Comparison of ENCODE assay signal across 9 cellular contexts in the genomic region with DNA sequence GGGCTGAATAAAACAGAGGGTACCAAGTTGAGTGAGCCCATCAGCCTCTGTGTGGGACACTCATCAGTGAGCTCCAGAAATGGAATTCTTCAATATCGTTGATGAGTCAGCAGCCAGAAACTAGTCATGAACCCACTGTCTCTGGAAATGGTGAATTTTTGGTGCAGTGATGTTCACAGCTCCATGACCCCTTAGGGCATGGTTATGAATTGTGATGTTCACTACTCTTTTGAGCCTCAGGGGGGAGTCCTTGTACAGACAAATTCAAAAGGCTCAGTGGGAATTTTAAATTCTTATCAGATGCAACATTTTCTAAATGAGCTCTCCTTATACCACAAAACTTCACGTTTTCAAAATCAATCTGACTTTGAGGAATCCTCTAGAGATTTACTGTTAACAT.
DNase-seq lines count a peak whose midpoint lies in the region; ATAC-seq and TF ChIP-seq lines count a peak whose summit lies in the region.
"Had no signal": no experiment of that assay in that cellular context is flagged by ENCODE, and none has a peak within 500 bp of the region (broad histone marks: within the 10 kb centered on the region; RNA-seq: fewer than 3 reads in every experiment).

No MANE protein-coding gene starts in this region.

- ATAC-seq in GM21619 (IDR thresholded peaks at IDR 0.05; ENCODE audit: unreplicated experiment): peak; percentile 56
- no peak for ATAC-seq in CD4-positive, alpha-beta T cell (ENCODE audit: poor library complexity)
- no peak for ATAC-seq in GM19397 (IDR thresholded peaks at IDR 0.05; ENCODE audit: unreplicated experiment)
- no peak for ATAC-seq in HG02678 (IDR thresholded peaks at IDR 0.05; ENCODE audit: unreplicated experiment)

- H3K27me3 Mint-ChIP-seq in endodermal cell (ENCODE audit: insufficient read depth): no peaks in the 10 kb centered on the region
- peaks cover 12% of the 10 kb centered on the region for H3K27me3 Mint-ChIP-seq in CD4-positive, alpha-beta T cell

- H3K27me3 ChIP-seq in BE2C (no peaks in the 10 kb centered on the region), endodermal cell (ENCODE audit: control insufficient read depth, insufficient read depth, low read length, poor library complexity, severe bottlenecking) (no peaks in the 10 kb centered on the region)
- H3K27me3 ChIP-seq in CD4-positive, alpha-beta T cell (ENCODE audit: control insufficient read depth, insufficient read depth, low read length): no peaks in the 10 kb centered on the region

- H3K27ac Mint-ChIP-seq in endodermal cell: no peak overlapping the region
- no peak overlapping the region for H3K27ac Mint-ChIP-seq in CD4-positive, alpha-beta T cell

- POLR2A ChIA-PET in CD4-positive, alpha-beta T cell (lab: Charles Lee): no interaction called here

- H3K4me3 ChIP-seq in BE2C (ENCODE audit: low read depth, low read length) (no peak overlapping the region), endodermal cell (ENCODE audit: low read length) (no peak overlapping the region)

- H3K27ac ChIP-seq in endodermal cell (ENCODE audit: low read depth, low read length): no peak overlapping the region
- H3K27ac ChIP-seq in CD4-positive, alpha-beta T cell (ENCODE audit: low read depth, low read length): no peak overlapping the region
- H3K27ac ChIP-seq: HL-60 had no signal

- no peaks in the 10 kb centered on the region for H3K4me1 Mint-ChIP-seq in endodermal cell
- no peaks in the 10 kb centered on the region for H3K4me1 Mint-ChIP-seq in CD4-positive, alpha-beta T cell (ENCODE audit: low read depth)

- no peaks in the 10 kb centered on the region for H3K36me3 ChIP-seq in BE2C
- no peaks in the 10 kb centered on the region for H3K36me3 ChIP-seq in endodermal cell (ENCODE audit: control insufficient read depth, insufficient read depth, low read length)

- H3K4me3 Mint-ChIP-seq in endodermal cell: no peak overlapping the region
- no peak overlapping the region for H3K4me3 Mint-ChIP-seq in CD4-positive, alpha-beta T cell

- H3K9ac ChIP-seq in endodermal cell (ENCODE audit: extremely low read depth, low read length, poor library complexity, severe bottlenecking): no peak overlapping the region

- intact Hi-C loops in CD4-positive, alpha-beta T cell (cut with DNase I, micrococcal nuclease): no loop called here

- no peaks in the 10 kb centered on the region for H3K9me3 Mint-ChIP-seq in endodermal cell
- H3K9me3 Mint-ChIP-seq in CD4-positive, alpha-beta T cell: no peaks in the 10 kb centered on the region

- H3K9me3 ChIP-seq in BE2C: no peaks in the 10 kb centered on the region
- no peaks in the 10 kb centered on the region for H3K9me3 ChIP-seq in endodermal cell (ENCODE audit: control insufficient read depth, low read length)
- no peaks in the 10 kb centered on the region for H3K9me3 ChIP-seq in CD4-positive, alpha-beta T cell (ENCODE audit: control insufficient read depth, low read length)

- TF ChIP-seq CTCF in BE2C (IDR thresholded peaks at IDR 0.05; ENCODE audit: low read depth, low read length) (peak; percentile 83), endodermal cell (conservative IDR thresholded peaks at IDR 0.05) (peak; percentile 84)
- TF ChIP-seq CTCF in CD4-positive, alpha-beta T cell (IDR thresholded peaks at IDR 0.05): no peak

- peaks cover 3% of the 10 kb centered on the region for H3K36me3 Mint-ChIP-seq in endodermal cell (ENCODE audit: low read depth)
- H3K36me3 Mint-ChIP-seq in CD4-positive, alpha-beta T cell (ENCODE audit: low read depth): no peaks in the 10 kb centered on the region

- WGBS in endodermal cell (ENCODE audit: insufficient coverage in 1 of 2, insufficient read length in 1 of 2), 2 experiments: 57 to 62% methylated on average over 2 of the region's 2 CpGs

- CTCF ChIA-PET in CD4-positive, alpha-beta T cell (lab: Charles Lee): no interaction called here

- peaks cover 36% of the 10 kb centered on the region for H3K4me1 ChIP-seq in BE2C
- peaks cover 4% of the 10 kb centered on the region for H3K4me1 ChIP-seq in endodermal cell (ENCODE audit: control insufficient read depth, insufficient read depth, low read length)

- DNase-seq in BE2C (peak; percentile 62), NCI-H524 (lab: John Stamatoyannopoulos, UW) (peak; percentile 23 to 68), endodermal cell (no peak), pons (ENCODE audit: low spot score) (peak; percentile 37)
- DNase-seq in CD4-positive, alpha-beta T cell: no peak

Comparison
In these comparisons a context has a peak if more than half of its experiments do, and no peak if none do; other contexts are left out.
1. DNase-seq: peak in BE2C (single experiment), NCI-H524 (2 of 2) and pons (single experiment); none in endodermal cell (single experiment) and CD4-positive, alpha-beta T cell (0 of 10).